5 cellular contexts compared by ENCODE assay signal in the genomic region with DNA sequence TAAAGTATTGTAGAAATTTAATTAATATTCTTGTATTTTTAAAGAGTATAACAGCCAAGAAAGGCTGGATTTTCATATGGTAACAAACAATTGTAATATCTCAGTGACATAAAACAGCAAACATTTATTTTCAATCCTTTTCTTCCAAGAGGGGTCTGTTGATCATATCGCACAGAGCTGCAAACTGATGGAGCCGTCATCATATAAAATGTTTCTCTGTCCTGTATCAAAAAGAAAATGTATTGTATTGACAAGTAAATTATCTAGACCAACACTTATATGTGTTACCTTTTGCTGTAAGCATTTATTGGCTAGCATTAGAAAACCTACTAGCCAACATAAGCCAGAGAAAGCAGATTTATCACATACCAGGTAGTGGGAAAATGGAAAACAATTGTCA.
"Had no signal": no experiment of that assay in that cellular context is flagged by ENCODE, and none has a peak within 500 bp of the region (broad histone marks: within the 10 kb centered on the region; RNA-seq: fewer than 3 reads in every experiment).

No MANE protein-coding gene starts in this region.

- H3K27ac ChIP-seq: HL-60 had no signal

- DNase-seq: IMR-90, KBM-7 had no signal

- ATAC-seq: HepG2, K562 had no signal

- H3K4me3 ChIP-seq: K562 had no signal
